Comparison of ENCODE assay signal across 9 cellular contexts in genomic region chr11:79076526-79077115, GRCh38.
DNase-seq lines count a peak whose midpoint lies in the region; ATAC-seq, FAIRE-seq and TF ChIP-seq lines count a peak whose summit lies in the region.
"Had no signal": no experiment of that assay in that cellular context is flagged by ENCODE, and none has a peak within 500 bp of the region (broad histone marks: within the 10 kb centered on the region; RNA-seq: fewer than 3 reads in every experiment).

No MANE protein-coding gene starts in this region.

- H3K79me2 ChIP-seq in DND-41 (ENCODE audit: insufficient read depth, low read length) = no peaks in the 10 kb centered on the region

- FAIRE-seq in HTR-8/SVneo (lab: Jason Lieb, UNC) = no peak
- FAIRE-seq: islet of Langerhans had no signal

- TF ChIP-seq CTCF in DND-41 (IDR thresholded peaks at IDR 0.05; ENCODE audit: borderline replicate concordance, extremely low read depth, low read length, poor library complexity, severe bottlenecking) = peak; percentile 67
- TF ChIP-seq CTCF in upper lobe of right lung (IDR thresholded peaks at IDR 0.05) = peak; percentile 73

- no peak overlapping the region for H3K4me3 ChIP-seq in DND-41 (ENCODE audit: low read depth in 1 of 2, low read length in 2 of 2)
- H3K4me3 ChIP-seq in upper lobe of right lung = no peak overlapping the region
- H3K4me3 ChIP-seq: SK-N-MC had no signal

- intact Hi-C loops in upper lobe of right lung (cut with DNase I) = loop anchor here (10.0 kb wide), 1 partner anchor 432 kb away; no protein-coding TSS in a partner anchor

- peaks cover 2% of the 10 kb centered on the region for H3K27me3 ChIP-seq in DND-41 (ENCODE audit: insufficient read depth, low read length, poor library complexity)
- no peaks in the 10 kb centered on the region for H3K27me3 ChIP-seq in upper lobe of right lung

- H3K36me3 ChIP-seq in DND-41 (ENCODE audit: insufficient read depth, low read length) (no peaks in the 10 kb centered on the region), upper lobe of right lung (no peaks in the 10 kb centered on the region)

- H3K4me1 Mint-ChIP-seq in activated CD4-positive, alpha-beta T cell treated with anti-CD3 and anti-CD28 coated beads, Interleukin-2, amount 10 ng/mL, durations not matched to agents 7 days and 5 days = no peaks in the 10 kb centered on the region
- H3K4me1 Mint-ChIP-seq in effector memory CD8-positive, alpha-beta T cell (ENCODE audit: low read depth in 2 of 2) = no peaks in the 10 kb centered on the region

- DNase-seq in DND-41 (peak; percentile 36), HS-5 (ENCODE audit: low read depth) (peak; percentile 10), hepatic stellate cell (ENCODE audit: low spot score) (peak; percentile 58), upper lobe of right lung (no peak), HTR-8/SVneo (ENCODE audit: insufficient read length, low spot score) (no peak)
- peak; percentile 17 for DNase-seq in activated CD4-positive, alpha-beta T cell treated with anti-CD3 and anti-CD28 coated beads, Interleukin-2, amount 10 ng/mL, durations not matched to agents 7 days and 5 days
- DNase-seq in effector memory CD8-positive, alpha-beta T cell = no peak

- H3K9me3 Mint-ChIP-seq in activated CD4-positive, alpha-beta T cell treated with anti-CD3 and anti-CD28 coated beads, Interleukin-2, amount 10 ng/mL, durations not matched to agents 7 days and 5 days = no peaks in the 10 kb centered on the region
- no peaks in the 10 kb centered on the region for H3K9me3 Mint-ChIP-seq in effector memory CD8-positive, alpha-beta T cell

- H2AFZ ChIP-seq in DND-41 (ENCODE audit: low read depth, low read length) = no peak overlapping the region

- CTCF ChIA-PET in activated CD4-positive, alpha-beta T cell treated with anti-CD3 and anti-CD28 coated beads, Interleukin-2, amount 10 ng/mL, durations not matched to agents 7 days and 5 days (lab: Charles Lee) = no interaction called here

- no peak overlapping the region for H3K27ac Mint-ChIP-seq in activated CD4-positive, alpha-beta T cell treated with anti-CD3 and anti-CD28 coated beads, Interleukin-2, amount 10 ng/mL, durations not matched to agents 7 days and 5 days
- no peak overlapping the region for H3K27ac Mint-ChIP-seq in effector memory CD8-positive, alpha-beta T cell

- no peaks in the 10 kb centered on the region for H3K36me3 Mint-ChIP-seq in activated CD4-positive, alpha-beta T cell treated with anti-CD3 and anti-CD28 coated beads, Interleukin-2, amount 10 ng/mL, durations not matched to agents 7 days and 5 days (ENCODE audit: low read depth)
- H3K36me3 Mint-ChIP-seq in effector memory CD8-positive, alpha-beta T cell (ENCODE audit: insufficient read depth) = no peaks in the 10 kb centered on the region

- ATAC-seq in DND-41 (ENCODE audit: insufficient read depth, low read depth) = 0 out of 3 replicates have a peak, but pooled peaks have one; percentile 57
- peak; percentile 71 for ATAC-seq in upper lobe of right lung
- ATAC-seq in effector memory CD8-positive, alpha-beta T cell (replicated peaks) = no peak

- no peaks in the 10 kb centered on the region for H4K20me1 ChIP-seq in DND-41 (ENCODE audit: insufficient read depth, low read length)

- no peaks in the 10 kb centered on the region for H3K4me1 ChIP-seq in DND-41 (ENCODE audit: insufficient read depth, low read length)
- H3K4me1 ChIP-seq in upper lobe of right lung = no peaks in the 10 kb centered on the region

- H3K4me2 ChIP-seq in DND-41 (ENCODE audit: insufficient read depth, low read length) = no peak overlapping the region

- H3K27me3 Mint-ChIP-seq in activated CD4-positive, alpha-beta T cell treated with anti-CD3 and anti-CD28 coated beads, Interleukin-2, amount 10 ng/mL, durations not matched to agents 7 days and 5 days = no peaks in the 10 kb centered on the region
- H3K27me3 Mint-ChIP-seq in effector memory CD8-positive, alpha-beta T cell = no peaks in the 10 kb centered on the region

- H3K27ac ChIP-seq in DND-41 (ENCODE audit: low read length) (no peak overlapping the region), upper lobe of right lung (no peak overlapping the region)
- H3K27ac ChIP-seq: SK-N-MC had no signal

- H3K9ac ChIP-seq in DND-41 (ENCODE audit: low read depth, low read length) = no peak overlapping the region

- H3K9me3 ChIP-seq in DND-41 (ENCODE audit: insufficient read depth, low read length, severe bottlenecking) (no peaks in the 10 kb centered on the region), upper lobe of right lung (no peaks in the 10 kb centered on the region)

- POLR2A ChIA-PET in activated CD4-positive, alpha-beta T cell treated with anti-CD3 and anti-CD28 coated beads, Interleukin-2, amount 10 ng/mL, durations not matched to agents 7 days and 5 days (lab: Charles Lee) = no interaction called here

- no peak overlapping the region for H3K4me3 Mint-ChIP-seq in activated CD4-positive, alpha-beta T cell treated with anti-CD3 and anti-CD28 coated beads, Interleukin-2, amount 10 ng/mL, durations not matched to agents 7 days and 5 days
- H3K4me3 Mint-ChIP-seq in effector memory CD8-positive, alpha-beta T cell = no peak overlapping the region

Comparison
In these comparisons a context has a peak if more than half of its experiments do, and no peak if none do; other contexts are left out.
1. DNase-seq: peak in DND-41 (single experiment), HS-5 (single experiment), activated CD4-positive, alpha-beta T cell treated with anti-CD3 and anti-CD28 coated beads, Interleukin-2, amount 10 ng/mL, durations not matched to agents 7 days and 5 days (single experiment) and hepatic stellate cell (single experiment); none in upper lobe of right lung (single experiment), effector memory CD8-positive, alpha-beta T cell (0 of 3) and HTR-8/SVneo (single experiment).